15 cellular contexts compared by ENCODE assay signal in genomic region chr5:111869681-111870080, GRCh38.
"Had no signal": no experiment of that assay in that cellular context is flagged by ENCODE, and none has a peak within 500 bp of the region (broad histone marks: within the 10 kb centered on the region; RNA-seq: fewer than 3 reads in every experiment).

No MANE protein-coding gene starts in this region.

- DNase-seq: activated CD4-positive, CD25-positive, alpha-beta regulatory T cell treated with anti-CD3 and anti-CD28 coated beads, Interleukin-2, amount 50 U/mL, for 72 hours; activated naive CD8-positive, alpha-beta T cell treated with anti-CD3 and anti-CD28 coated beads for 36 hours; aorta; esophagus squamous epithelium; kidney; left ventricle myocardium inferior; mesenchymal stem cell; natural killer cell; stimulated activated CD4-positive, alpha-beta T cell treated with anti-CD3 and anti-CD28 coated beads, Interleukin-12 subunit alpha, Interleukin-12 subunit beta, amount 100 ng/mL, for 4 hours; T-cell; T1000 had no signal

- H3K9ac ChIP-seq: parathyroid adenoma had no signal

- H3K4me2 ChIP-seq: hepatocyte had no signal

- H3K27ac ChIP-seq: esophagus squamous epithelium, hepatocyte, left ventricle myocardium inferior, neutrophil, parathyroid adenoma had no signal

- H3K9me3 ChIP-seq: esophagus squamous epithelium, left ventricle myocardium inferior, neutrophil had no signal

- ATAC-seq: natural killer cell; stimulated activated effector memory CD8-positive, alpha-beta T cell treated with anti-CD3 and anti-CD28 coated beads, Interleukin-12 subunit alpha, Interleukin-12 subunit beta, amount 100 ng/mL, for 72 hours; T-cell had no signal

- H2AFZ ChIP-seq: hepatocyte, parathyroid adenoma had no signal

- H3K4me3 ChIP-seq: esophagus squamous epithelium, hepatocyte, left ventricle myocardium inferior had no signal

- H3K4me1 ChIP-seq: esophagus squamous epithelium, left ventricle myocardium inferior, parathyroid adenoma had no signal

- H3K36me3 ChIP-seq: esophagus squamous epithelium, left ventricle myocardium inferior, neutrophil had no signal

- H3K27me3 ChIP-seq: esophagus squamous epithelium, hepatocyte, neutrophil had no signal
